In the genomic region with DNA sequence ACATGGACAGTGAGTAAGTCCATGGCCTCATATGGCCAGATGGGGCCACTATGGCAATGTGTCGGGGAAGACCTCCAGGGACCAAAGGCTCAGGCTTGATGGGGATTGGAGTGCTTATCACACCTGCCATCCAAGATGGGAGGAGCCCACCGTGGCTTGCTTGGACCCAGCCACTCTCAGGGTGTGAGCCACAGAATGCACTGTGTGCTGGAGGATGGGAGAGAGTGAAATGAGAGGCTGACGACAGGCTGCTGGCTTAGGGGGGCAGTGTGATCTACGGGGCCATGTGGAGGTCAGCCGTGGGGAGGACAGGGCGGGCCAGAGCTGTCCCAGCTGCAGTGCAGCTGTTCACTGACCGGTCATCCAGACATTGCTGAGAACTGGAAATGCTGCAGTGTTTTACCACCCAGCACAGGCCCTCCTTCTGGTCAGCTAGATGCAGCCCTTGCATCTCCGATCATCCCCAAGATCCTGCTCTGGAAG, we compare ENCODE assay signal across 18 cellular contexts.
DNase-seq lines count a peak whose midpoint lies in the region; TF ChIP-seq lines count a peak whose summit lies in the region.
"Had no signal": no experiment of that assay in that cellular context is flagged by ENCODE, and none has a peak within 500 bp of the region (broad histone marks: within the 10 kb centered on the region; RNA-seq: fewer than 3 reads in every experiment).

No MANE protein-coding gene starts in this region.

- peaks cover 37% of the 10 kb centered on the region for H3K27me3 Mint-ChIP-seq in nephron progenitor cell (ENCODE audit: low read depth, poor library complexity)
- H3K27me3 Mint-ChIP-seq: activated CD4-positive, alpha-beta T cell treated with anti-CD3 and anti-CD28 coated beads, Interleukin-2, amount 10 ng/mL, durations not matched to agents 7 days and 5 days had no signal

- no peaks in the 10 kb centered on the region for H3K27me3 ChIP-seq in right atrium auricular region
- H3K27me3 ChIP-seq in Karpas-422 (ENCODE audit: low read length): no peaks in the 10 kb centered on the region

- no peak overlapping the region for H3K4me2 ChIP-seq in Karpas-422 (ENCODE audit: low read depth, low read length, poor library complexity, severe bottlenecking)
- H3K4me2 ChIP-seq: smooth muscle cell had no signal

- no peaks in the 10 kb centered on the region for H3K4me1 ChIP-seq in right atrium auricular region
- H3K4me1 ChIP-seq in Karpas-422 (ENCODE audit: low read length): no peaks in the 10 kb centered on the region

- no peaks in the 10 kb centered on the region for H3K36me3 ChIP-seq in right atrium auricular region
- no peaks in the 10 kb centered on the region for H3K36me3 ChIP-seq in Karpas-422 (ENCODE audit: insufficient read depth, low read length)

- H3K36me3 Mint-ChIP-seq in nephron progenitor cell (ENCODE audit: low read depth): no peaks in the 10 kb centered on the region
- H3K36me3 Mint-ChIP-seq: activated naive CD4-positive, alpha-beta T cell treated with anti-CD3 and anti-CD28 coated beads, Interleukin-2, amount 50 U/mL, for 72 hours; naive B cell had no signal

- no peaks in the 10 kb centered on the region for H3K9me3 ChIP-seq in right atrium auricular region
- no peaks in the 10 kb centered on the region for H3K9me3 ChIP-seq in Karpas-422 (ENCODE audit: low read length)

- H3K9me2 ChIP-seq in Karpas-422 (replicated peaks; ENCODE audit: insufficient read depth, low read length): no peaks in the 10 kb centered on the region

- TF ChIP-seq CTCF in AG10803 (conservative IDR thresholded peaks at IDR 0.05; ENCODE audit: low read length) (no peak), coronary artery (IDR thresholded peaks at IDR 0.05) (no peak), right atrium auricular region (IDR thresholded peaks at IDR 0.05) (no peak), nephron progenitor cell (IDR thresholded peaks at IDR 0.05) (no peak)

- H3K4me3 Mint-ChIP-seq in nephron progenitor cell: no peak overlapping the region
- H3K4me3 Mint-ChIP-seq: activated CD4-positive, alpha-beta T cell treated with anti-CD3 and anti-CD28 coated beads, Interleukin-2, amount 10 ng/mL, durations not matched to agents 7 days and 5 days; naive B cell had no signal

- no peak overlapping the region for H2AFZ ChIP-seq in Karpas-422 (ENCODE audit: low read length)

- H3K27ac ChIP-seq in coronary artery: no peak overlapping the region
- no peak overlapping the region for H3K27ac ChIP-seq in right atrium auricular region
- H3K27ac ChIP-seq in Karpas-422 (ENCODE audit: low read length): no peak overlapping the region

- H3K9me3 Mint-ChIP-seq in nephron progenitor cell: no peaks in the 10 kb centered on the region
- H3K9me3 Mint-ChIP-seq: activated CD4-positive, alpha-beta T cell treated with anti-CD3 and anti-CD28 coated beads, Interleukin-2, amount 10 ng/mL, durations not matched to agents 7 days and 5 days; activated naive CD4-positive, alpha-beta T cell treated with anti-CD3 and anti-CD28 coated beads, Interleukin-2, amount 50 U/mL, for 72 hours had no signal

- DNase-seq in AG10803 (ENCODE audit: low read depth): peak; percentile 64
- peak; percentile 45 for DNase-seq in coronary artery (ENCODE audit: low spot score)
- peak; percentile 59 for DNase-seq in right atrium auricular region (ENCODE audit: low spot score)
- no peak for DNase-seq in nephron progenitor cell
- DNase-seq in Karpas-422: no peak
- no peak for DNase-seq in SKM-1 (lab: John Stamatoyannopoulos, UW; ENCODE audit: unreplicated experiment)
- DNase-seq in iPS-NIHi7 (ENCODE audit: extremely low spot score): no peak
- no peak for DNase-seq in NOMO-1 treated with DMSO at 0.1 percent for 48 hours (lab: John Stamatoyannopoulos, UW; ENCODE audit: unreplicated experiment)
- DNase-seq: activated CD4-positive, alpha-beta T cell treated with anti-CD3 and anti-CD28 coated beads, Interleukin-2, amount 10 ng/mL, durations not matched to agents 7 days and 5 days; C1 segment of cervical spinal cord; Kasumi-1; naive B cell; NCI-H1092; NCI-H524 treated with DMSO at 0.1 percent for 48 hours; stimulated activated CD8-positive, alpha-beta memory T cell treated with anti-CD3 and anti-CD28 coated beads, Interleukin-4, amount 100 ng/mL, for 48 hours; substantia nigra had no signal

- peak overlapping the region; percentile 44 for H3K27ac Mint-ChIP-seq in nephron progenitor cell
- H3K27ac Mint-ChIP-seq: activated CD4-positive, alpha-beta T cell treated with anti-CD3 and anti-CD28 coated beads, Interleukin-2, amount 10 ng/mL, durations not matched to agents 7 days and 5 days; activated naive CD4-positive, alpha-beta T cell treated with anti-CD3 and anti-CD28 coated beads, Interleukin-2, amount 50 U/mL, for 72 hours; naive B cell had no signal

- H3K4me3 ChIP-seq in AG10803 (ENCODE audit: low read length) (no peak overlapping the region), coronary artery (no peak overlapping the region), right atrium auricular region (no peak overlapping the region), Karpas-422 (ENCODE audit: low read length) (no peak overlapping the region)
- H3K4me3 ChIP-seq: smooth muscle cell had no signal

- no peak overlapping the region for H3K9ac ChIP-seq in Karpas-422 (ENCODE audit: low read length)

- no peaks in the 10 kb centered on the region for H3K79me2 ChIP-seq in Karpas-422 (ENCODE audit: low read length)

- no peaks in the 10 kb centered on the region for H3K4me1 Mint-ChIP-seq in nephron progenitor cell
- H3K4me1 Mint-ChIP-seq: activated CD4-positive, alpha-beta T cell treated with anti-CD3 and anti-CD28 coated beads, Interleukin-2, amount 10 ng/mL, durations not matched to agents 7 days and 5 days; naive B cell had no signal

- H4K20me1 ChIP-seq in Karpas-422 (ENCODE audit: insufficient read depth, low read depth, low read length): no peaks in the 10 kb centered on the region

Comparison
In these comparisons a context has a peak if more than half of its experiments do, and no peak if none do; other contexts are left out.
1. DNase-seq: peak in AG10803 (single experiment), coronary artery (single experiment) and right atrium auricular region (single experiment); none in nephron progenitor cell (single experiment), Karpas-422 (single experiment), SKM-1 (single experiment), iPS-NIHi7 (single experiment) and NOMO-1 treated with DMSO at 0.1 percent for 48 hours (single experiment).